ENCODE assay signal across 31 cellular contexts in genomic region chr22:20166703-20167102, GRCh38. TPM values are rescaled to one million over a fixed set of nuclear protein-coding genes. Genes with fewer than 3 reads are reported as not detected.
"Had no signal": no experiment of that assay in that cellular context is flagged by ENCODE, and none has a peak within 500 bp of the region (broad histone marks: within the 10 kb centered on the region; RNA-seq: fewer than 3 reads in every experiment).

No MANE protein-coding gene starts in this region.

- H3K4me1 ChIP-seq: ascending aorta had no signal

- DNase-seq: activated B cell treated with CpG ODN at 0.5 μM for 24 hours; activated CD4-positive, alpha-beta memory T cell treated with anti-CD3 and anti-CD28 coated beads for 36 hours; activated CD4-positive, alpha-beta T cell treated with anti-CD3 and anti-CD28 coated beads for 4 hours; activated CD4-positive, alpha-beta T cell treated with anti-CD3 and anti-CD28 coated beads, Interleukin-2, amount 10 ng/mL, durations not matched to agents 24 days and 14 days; activated CD4-positive, alpha-beta T cell treated with anti-CD3 and anti-CD28 coated beads, Interleukin-2, amount 50 U/mL, for 1 hour; activated CD4-positive, alpha-beta T cell treated with anti-CD3 and anti-CD28 coated beads, Interleukin-2, amount 50 U/mL, for 4 hours; activated CD4-positive, CD25-positive, alpha-beta regulatory T cell treated with anti-CD3 and anti-CD28 coated beads, Interleukin-2, amount 50 U/mL, for 72 hours; activated CD8-positive, alpha-beta memory T cell treated with anti-CD3 and anti-CD28 coated beads, Interleukin-2, amount 50 U/mL, for 4 hours; activated CD8-positive, alpha-beta T cell treated with anti-CD3 and anti-CD28 coated beads for 36 hours; activated effector memory CD4-positive, alpha-beta T cell treated with Interleukin-2 at 50 U/mL for 16 hours; activated gamma-delta T cell; activated naive CD4-positive, alpha-beta T cell treated with anti-CD3 and anti-CD28 coated beads, Interleukin-2, amount 10 ng/mL, durations not matched to agents 7 days and 5 days; activated naive CD4-positive, alpha-beta T cell treated with Interleukin-2 at 50 U/mL for 16 hours; activated naive CD8-positive, alpha-beta T cell treated with anti-CD3 and anti-CD28 coated beads, Interleukin-2, amount 10 ng/mL, durations not matched to agents 7 days and 5 days; activated naive CD8-positive, alpha-beta T cell treated with anti-CD3 and anti-CD28 coated beads, Interleukin-2, amount 50 U/mL, for 24 hours; activated T-cell treated with anti-CD3 and anti-CD28 coated beads for 4 hours; activated T-cell treated with anti-CD3 and anti-CD28 coated beads, Interleukin-2, amount 50 U/mL, for 1 hour; activated T-cell treated with anti-CD3 and anti-CD28 coated beads, Interleukin-2, amount 50 U/mL, for 48 hours; amygdala; anterior cingulate cortex; caudate nucleus; cerebellar nuclear complex; T-helper 1 cell; T-helper 2 cell; T-helper 9 cell had no signal

- H3K36me3 ChIP-seq: ascending aorta, cardiac muscle cell had no signal

- ATAC-seq: activated CD8-positive, alpha-beta T cell treated with anti-CD3 and anti-CD28 coated beads for 36 hours; activated naive CD8-positive, alpha-beta T cell treated with anti-CD3 and anti-CD28 coated beads, Interleukin-2, amount 50 U/mL, for 24 hours had no signal

- FAIRE-seq: bronchial epithelial cell, TTC549 had no signal

- H3K27ac ChIP-seq: ascending aorta, cardiac muscle cell, VCaP had no signal

- H3K4me3 ChIP-seq: ascending aorta, cardiac muscle cell had no signal

- H3K9me3 ChIP-seq: ascending aorta had no signal

- H3K27me3 ChIP-seq: ascending aorta, cardiac muscle cell had no signal

RNA-seq across cellular contexts. Expression of gene CCDC188, which starts 15.8 kb away (rescaled TPM):
- total RNA-seq: activated B cell treated with CpG ODN at 0.5 μM for 24 hours; activated CD4-positive, alpha-beta T cell treated with anti-CD3 and anti-CD28 coated beads, Interleukin-2, amount 10 ng/mL, durations not matched to agents 24 days and 14 days; activated CD8-positive, alpha-beta memory T cell treated with anti-CD3 and anti-CD28 coated beads for 36 hours; activated CD8-positive, alpha-beta T cell treated with anti-CD3 and anti-CD28 coated beads for 36 hours; ascending aorta; bronchial epithelial cell; cardiac muscle cell had no signal
- polyA plus RNA-seq: cardiac muscle cell had no signal
